In the genomic region with DNA sequence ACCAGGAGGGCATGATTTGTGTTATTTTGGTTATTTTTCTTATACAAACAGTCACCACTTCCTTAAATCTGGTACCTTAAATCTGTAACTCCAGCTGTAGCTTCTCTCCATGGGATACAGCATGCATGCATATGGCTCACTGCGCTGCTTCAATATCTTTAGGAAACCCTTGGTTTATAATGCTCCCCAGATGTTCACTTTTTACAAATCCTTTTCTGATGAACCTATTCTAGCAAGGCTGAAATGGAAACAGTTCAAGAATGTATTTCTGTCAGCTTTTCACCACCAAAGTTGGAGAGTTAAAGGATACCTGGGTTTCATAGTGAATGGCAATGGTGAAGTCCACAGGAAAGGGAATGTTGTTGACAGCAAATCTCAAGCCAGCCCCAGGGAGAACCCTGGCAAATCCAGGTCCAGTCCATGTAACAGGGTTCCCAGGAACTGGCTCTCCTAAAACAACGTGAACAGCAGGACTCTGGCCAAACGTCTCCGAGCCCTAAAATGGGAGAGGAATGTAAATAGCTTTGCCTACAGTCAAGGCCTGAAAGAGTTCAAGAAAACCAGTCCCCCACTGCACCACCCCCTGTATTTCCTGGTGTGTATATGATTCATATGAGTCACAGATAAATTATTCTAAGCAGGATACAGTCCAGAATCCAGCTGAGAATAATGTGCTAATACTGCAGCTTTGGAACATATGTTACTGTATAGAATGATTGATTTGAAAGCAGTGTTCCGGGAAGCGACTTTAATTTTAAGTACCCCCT, we compare ENCODE assay signal across 13 cellular contexts. TPM values are rescaled to one million over a fixed set of nuclear protein-coding genes. Genes with fewer than 3 reads are reported as not detected.
DNase-seq lines count a peak whose midpoint lies in the region; ATAC-seq, FAIRE-seq and TF ChIP-seq lines count a peak whose summit lies in the region.
"Had no signal": no experiment of that assay in that cellular context is flagged by ENCODE, and none has a peak within 500 bp of the region (broad histone marks: within the 10 kb centered on the region; RNA-seq: fewer than 3 reads in every experiment).

No MANE protein-coding gene starts in this region.

- intact Hi-C loops in CD4-positive, alpha-beta T cell (cut with DNase I, micrococcal nuclease): no loop called here
- intact Hi-C loops in dorsolateral prefrontal cortex (cut with DNase I): no loop called here

- H3K4me3 Mint-ChIP-seq in CD4-positive, alpha-beta T cell: no peak overlapping the region
- no peak overlapping the region for H3K4me3 Mint-ChIP-seq in activated naive CD8-positive, alpha-beta T cell treated with anti-CD3 and anti-CD28 coated beads for 36 hours
- H3K4me3 Mint-ChIP-seq: stimulated activated naive CD8-positive, alpha-beta T cell treated with anti-CD3 and anti-CD28 coated beads, Interleukin-15, amount 100 ng/mL, for 72 hours had no signal

- POLR2A ChIA-PET in CD4-positive, alpha-beta T cell (lab: Charles Lee): interaction anchor here (0.6 kb wide), 1 partner anchor 98 kb away, joined by 3 read pairs; no protein-coding TSS in a partner anchor

- H3K36me3 Mint-ChIP-seq in CD4-positive, alpha-beta T cell (ENCODE audit: low read depth): no peaks in the 10 kb centered on the region
- H3K36me3 Mint-ChIP-seq in activated naive CD8-positive, alpha-beta T cell treated with anti-CD3 and anti-CD28 coated beads for 36 hours: no peaks in the 10 kb centered on the region

- CTCF ChIA-PET in CD4-positive, alpha-beta T cell (lab: Charles Lee): no interaction called here

- TF ChIP-seq CTCF in CD4-positive, alpha-beta T cell (IDR thresholded peaks at IDR 0.05): no peak
- TF ChIP-seq CTCF in dorsolateral prefrontal cortex (IDR thresholded peaks at IDR 0.05 in 54 of 56, conservative IDR thresholded peaks at IDR 0.05 in 2 of 56; ENCODE audit: low read depth in 1 of 56, partially characterized antibody in 56 of 56): no peak

- DNase-seq in ELR (ENCODE audit: low read depth) (peak; percentile 88), RCC 7860 (ENCODE audit: low spot score) (peak; percentile 45), fibroblast of gingiva (ENCODE audit: low read depth) (peak; percentile 79), pulmonary artery endothelial cell (ENCODE audit: low read depth, low spot score) (peak; percentile 50), NCI-H2171 treated with DMSO at 0.1 percent for 48 hours (lab: John Stamatoyannopoulos, UW) (no peak), dorsolateral prefrontal cortex (no peak)
- no peak for DNase-seq in CD4-positive, alpha-beta T cell
- DNase-seq in activated naive CD8-positive, alpha-beta T cell treated with anti-CD3 and anti-CD28 coated beads for 36 hours: no peak
- DNase-seq: effector memory CD4-positive, alpha-beta T cell; left ventricle myocardium superior; stimulated activated naive CD8-positive, alpha-beta T cell treated with anti-CD3 and anti-CD28 coated beads, Interleukin-15, amount 100 ng/mL, for 72 hours; T-helper 1 cell had no signal

- no peaks in the 10 kb centered on the region for H3K9me3 ChIP-seq in CD4-positive, alpha-beta T cell (ENCODE audit: control insufficient read depth, low read length)

- FAIRE-seq in RCC 7860 (lab: Jason Lieb, UNC): peak; percentile 2
- FAIRE-seq: G401.6 had no signal

- no peaks in the 10 kb centered on the region for H3K4me1 Mint-ChIP-seq in CD4-positive, alpha-beta T cell (ENCODE audit: low read depth)
- H3K4me1 Mint-ChIP-seq in activated naive CD8-positive, alpha-beta T cell treated with anti-CD3 and anti-CD28 coated beads for 36 hours: no peaks in the 10 kb centered on the region
- H3K4me1 Mint-ChIP-seq: stimulated activated naive CD8-positive, alpha-beta T cell treated with anti-CD3 and anti-CD28 coated beads, Interleukin-15, amount 100 ng/mL, for 72 hours had no signal

- H3K9me3 Mint-ChIP-seq in CD4-positive, alpha-beta T cell: peaks cover 3% of the 10 kb centered on the region
- H3K9me3 Mint-ChIP-seq in activated naive CD8-positive, alpha-beta T cell treated with anti-CD3 and anti-CD28 coated beads for 36 hours: peaks cover 6% of the 10 kb centered on the region

- no peak overlapping the region for H3K4me3 ChIP-seq in dorsolateral prefrontal cortex

- H3K27me3 ChIP-seq in CD4-positive, alpha-beta T cell (ENCODE audit: control insufficient read depth, insufficient read depth, low read length): no peaks in the 10 kb centered on the region
- no peaks in the 10 kb centered on the region for H3K27me3 ChIP-seq in dorsolateral prefrontal cortex

- H3K27ac Mint-ChIP-seq in CD4-positive, alpha-beta T cell: no peak overlapping the region
- no peak overlapping the region for H3K27ac Mint-ChIP-seq in activated naive CD8-positive, alpha-beta T cell treated with anti-CD3 and anti-CD28 coated beads for 36 hours
- H3K27ac Mint-ChIP-seq: stimulated activated naive CD8-positive, alpha-beta T cell treated with anti-CD3 and anti-CD28 coated beads, Interleukin-15, amount 100 ng/mL, for 72 hours had no signal

- ATAC-seq in CD4-positive, alpha-beta T cell (ENCODE audit: poor library complexity): no peak
- ATAC-seq: stimulated activated naive CD8-positive, alpha-beta T cell treated with anti-CD3 and anti-CD28 coated beads, Interleukin-15, amount 100 ng/mL, for 72 hours had no signal

- H3K27ac ChIP-seq in CD4-positive, alpha-beta T cell (ENCODE audit: low read depth, low read length): no peak overlapping the region
- no peak overlapping the region for H3K27ac ChIP-seq in dorsolateral prefrontal cortex

- H3K27me3 Mint-ChIP-seq in CD4-positive, alpha-beta T cell: no peaks in the 10 kb centered on the region
- no peaks in the 10 kb centered on the region for H3K27me3 Mint-ChIP-seq in activated naive CD8-positive, alpha-beta T cell treated with anti-CD3 and anti-CD28 coated beads for 36 hours
- H3K27me3 Mint-ChIP-seq: stimulated activated naive CD8-positive, alpha-beta T cell treated with anti-CD3 and anti-CD28 coated beads, Interleukin-15, amount 100 ng/mL, for 72 hours had no signal

RNA-seq across cellular contexts. Expression of gene LAMB4, which starts 50.7 kb away (rescaled TPM):
- total RNA-seq in pulmonary artery endothelial cell: 0.18 and 0.40 TPM in 2 replicates
- total RNA-seq in CD4-positive, alpha-beta T cell: under 1 TPM; 0.08 to 0.11 TPM
- total RNA-seq in dorsolateral prefrontal cortex: 1 to 10 TPM in 13 of 120 experiments, under 1 TPM in 69, not detected in 38; 0.07 to 2.7 (median 0.47) TPM
- total RNA-seq in activated naive CD8-positive, alpha-beta T cell treated with anti-CD3 and anti-CD28 coated beads for 36 hours: under 1 TPM; 0.40 to 0.45 TPM

Comparison
In these comparisons a context has a peak if more than half of its experiments do, and no peak if none do; other contexts are left out.
1. DNase-seq: peak in ELR (single experiment), RCC 7860 (single experiment), fibroblast of gingiva (single experiment) and pulmonary artery endothelial cell (single experiment); none in NCI-H2171 treated with DMSO at 0.1 percent for 48 hours (single experiment), CD4-positive, alpha-beta T cell (0 of 10), dorsolateral prefrontal cortex (0 of 10) and activated naive CD8-positive, alpha-beta T cell treated with anti-CD3 and anti-CD28 coated beads for 36 hours (single experiment).